15 cellular contexts compared by ENCODE assay signal in the genomic region with DNA sequence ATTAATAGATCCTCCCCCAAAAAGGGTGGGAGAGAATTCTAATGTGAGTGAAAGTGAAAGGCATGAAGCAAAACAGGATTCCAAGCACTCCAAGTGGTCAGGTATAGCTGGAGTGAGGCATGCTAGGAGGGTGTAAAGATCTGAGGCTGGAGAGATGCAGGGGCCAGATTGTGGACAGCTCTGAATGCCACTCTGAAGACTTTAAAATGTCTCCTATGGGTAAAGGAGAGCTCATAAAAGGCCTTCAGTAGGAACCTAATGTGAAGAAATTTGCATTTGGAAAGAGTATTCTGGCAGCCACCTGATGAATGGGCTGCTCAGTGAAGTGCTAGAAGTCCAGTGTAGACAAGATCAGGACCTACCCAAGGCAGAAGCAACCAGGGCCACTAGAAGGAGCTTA.
DNase-seq lines count a peak whose midpoint lies in the region; ATAC-seq and TF ChIP-seq lines count a peak whose summit lies in the region.
"Had no signal": no experiment of that assay in that cellular context is flagged by ENCODE, and none has a peak within 500 bp of the region (broad histone marks: within the 10 kb centered on the region; RNA-seq: fewer than 3 reads in every experiment).

No MANE protein-coding gene starts in this region.

- no peaks in the 10 kb centered on the region for H3K4me1 ChIP-seq in GM23338 (ENCODE audit: insufficient read depth)

- H3K9me2 ChIP-seq in GM23338 (ENCODE audit: insufficient read depth), result no peaks in the 10 kb centered on the region

- H3K79me2 ChIP-seq in GM23338 (replicated peaks; ENCODE audit: insufficient read depth), result no peaks in the 10 kb centered on the region

- H3K9me3 Mint-ChIP-seq in GM23338 (no peaks in the 10 kb centered on the region), WTC11 (no peaks in the 10 kb centered on the region)
- H3K9me3 Mint-ChIP-seq in stimulated activated memory B cell treated with anti-CD40 and anti-IgM and Interleukin-4, amounts not matched to agents 10 μg/mL and 1 μg/mL and 100 μg/mL, for 72 hours, result no peaks in the 10 kb centered on the region
- no peaks in the 10 kb centered on the region for H3K9me3 Mint-ChIP-seq in activated naive CD4-positive, alpha-beta T cell treated with anti-CD3 and anti-CD28 coated beads, Interleukin-2, amount 50 U/mL, for 72 hours
- H3K9me3 Mint-ChIP-seq: CD4-positive, alpha-beta memory T cell had no signal

- no peak overlapping the region for H3K4me3 ChIP-seq in GM23338
- H3K4me3 ChIP-seq: GM12878, GM23248 had no signal

- H4K20me1 ChIP-seq in GM23338 (replicated peaks; ENCODE audit: insufficient read depth), result no peaks in the 10 kb centered on the region

- H3K4me3 Mint-ChIP-seq in GM23338, result no peak overlapping the region
- no peak overlapping the region for H3K4me3 Mint-ChIP-seq in WTC11
- no peak overlapping the region for H3K4me3 Mint-ChIP-seq in stimulated activated memory B cell treated with anti-CD40 and anti-IgM and Interleukin-4, amounts not matched to agents 10 μg/mL and 1 μg/mL and 100 μg/mL, for 72 hours
- H3K4me3 Mint-ChIP-seq: CD4-positive, alpha-beta memory T cell had no signal

- no peaks in the 10 kb centered on the region for H3F3A ChIP-seq in GM23338 (replicated peaks; ENCODE audit: low read depth)

- POLR2A ChIA-PET in WTC11 (lab: Charles Lee), result no interaction called here

- H2AFZ ChIP-seq in GM23338, result peak overlapping the region; percentile 2; the same call in 1 of the 2 replicates
- H2AFZ ChIP-seq: GM23248 had no signal

- ATAC-seq in GM23338 (peak; percentile 48), WTC11 (peak; percentile 74), GM21526 (IDR thresholded peaks at IDR 0.05; ENCODE audit: low FRiP score, unreplicated experiment) (no peak)
- ATAC-seq in stimulated activated memory B cell treated with anti-CD40 and anti-IgM and Interleukin-4, amounts not matched to agents 10 μg/mL and 1 μg/mL and 100 μg/mL, for 72 hours, result no peak
- ATAC-seq in activated naive CD4-positive, alpha-beta T cell treated with anti-CD3 and anti-CD28 coated beads, Interleukin-2, amount 50 U/mL, for 72 hours, result no peak
- ATAC-seq: GM12878, HCT116 had no signal

- H3K27ac ChIP-seq in GM23338 (ENCODE audit: low read depth), result no peak overlapping the region
- H3K27ac ChIP-seq: GM23248 had no signal

- H3K27me3 Mint-ChIP-seq in GM23338 (ENCODE audit: insufficient read depth, low read depth, poor library complexity), result no peaks in the 10 kb centered on the region
- H3K27me3 Mint-ChIP-seq in WTC11 (ENCODE audit: low read depth), result no peaks in the 10 kb centered on the region
- H3K27me3 Mint-ChIP-seq in stimulated activated memory B cell treated with anti-CD40 and anti-IgM and Interleukin-4, amounts not matched to agents 10 μg/mL and 1 μg/mL and 100 μg/mL, for 72 hours, result no peaks in the 10 kb centered on the region
- H3K27me3 Mint-ChIP-seq: CD4-positive, alpha-beta memory T cell had no signal

- no peak overlapping the region for H3K4me2 ChIP-seq in GM23338

- H3K4me1 Mint-ChIP-seq in GM23338 (peaks cover 7% of the 10 kb centered on the region), WTC11 (peaks cover 9% of the 10 kb centered on the region)
- peaks cover 8% of the 10 kb centered on the region for H3K4me1 Mint-ChIP-seq in stimulated activated memory B cell treated with anti-CD40 and anti-IgM and Interleukin-4, amounts not matched to agents 10 μg/mL and 1 μg/mL and 100 μg/mL, for 72 hours
- H3K4me1 Mint-ChIP-seq: CD4-positive, alpha-beta memory T cell had no signal

- CTCF ChIA-PET in WTC11 (lab: Charles Lee), result interaction anchor here (1.0 to 1.3 kb wide), 4 partner anchors 10 to 134 kb away, joined by 3 to 8 read pairs (median 3); no protein-coding TSS in a partner anchor

- H3K27me3 ChIP-seq in GM23338 (ENCODE audit: insufficient read depth), result no peaks in the 10 kb centered on the region

- DNase-seq in GM23338 (ENCODE audit: low spot score), result no peak
- DNase-seq in WTC11 (ENCODE audit: low spot score), result no peak
- no peak for DNase-seq in activated naive CD4-positive, alpha-beta T cell treated with anti-CD3 and anti-CD28 coated beads, Interleukin-2, amount 50 U/mL, for 72 hours (ENCODE audit: low spot score in 2 of 2)
- no peak for DNase-seq in NCI-H524 treated with DMSO at 0.1 percent for 48 hours (lab: John Stamatoyannopoulos, UW)
- DNase-seq: C1 segment of cervical spinal cord; CD4-positive, alpha-beta memory T cell; COR-L47; DMS153; DND-41; GDM1; GM23248 had no signal

- H3K36me3 Mint-ChIP-seq in GM23338 (ENCODE audit: low read depth) (no peaks in the 10 kb centered on the region), WTC11 (no peaks in the 10 kb centered on the region)
- H3K36me3 Mint-ChIP-seq in stimulated activated memory B cell treated with anti-CD40 and anti-IgM and Interleukin-4, amounts not matched to agents 10 μg/mL and 1 μg/mL and 100 μg/mL, for 72 hours, result no peaks in the 10 kb centered on the region
- H3K36me3 Mint-ChIP-seq in activated naive CD4-positive, alpha-beta T cell treated with anti-CD3 and anti-CD28 coated beads, Interleukin-2, amount 50 U/mL, for 72 hours, result no peaks in the 10 kb centered on the region
- H3K36me3 Mint-ChIP-seq: CD4-positive, alpha-beta memory T cell had no signal

- H3K27ac Mint-ChIP-seq in GM23338 (no peak overlapping the region), WTC11 (no peak overlapping the region)
- peak overlapping the region; percentile 9 for H3K27ac Mint-ChIP-seq in stimulated activated memory B cell treated with anti-CD40 and anti-IgM and Interleukin-4, amounts not matched to agents 10 μg/mL and 1 μg/mL and 100 μg/mL, for 72 hours
- H3K27ac Mint-ChIP-seq in activated naive CD4-positive, alpha-beta T cell treated with anti-CD3 and anti-CD28 coated beads, Interleukin-2, amount 50 U/mL, for 72 hours, result no peak overlapping the region

- no peak for TF ChIP-seq CTCF in GM23338 (conservative IDR thresholded peaks at IDR 0.05; ENCODE audit: low read depth in 2 of 2)
- TF ChIP-seq CTCF in WTC11 (IDR thresholded peaks at IDR 0.05), result no peak

- no peaks in the 10 kb centered on the region for H3K36me3 ChIP-seq in GM23338 (ENCODE audit: insufficient read depth)

TF ChIP-seq in GM23338, 12 proteins besides CTCF, POLR2A, EP300 and RAD21:
- TF ChIP-seq NANOG (IDR thresholded peaks at IDR 0.05; ENCODE audit: borderline replicate concordance), result no peak
- TF ChIP-seq POLR2AphosphoS5 (IDR thresholded peaks at IDR 0.05; ENCODE audit: low read depth), result no peak
- no peak for TF ChIP-seq CREB1 (CRISPR knock-in tag; IDR thresholded peaks at IDR 0.05; ENCODE audit: low read depth)
- TF ChIP-seq EZH2 (IDR thresholded peaks at IDR 0.05; ENCODE audit: low read depth, unreplicated experiment), result no peak

TF ChIP-seq in WTC11, 78 proteins besides CTCF, POLR2A, EP300 and RAD21 (continues in another document):
- TF ChIP-seq, protein P1, sequence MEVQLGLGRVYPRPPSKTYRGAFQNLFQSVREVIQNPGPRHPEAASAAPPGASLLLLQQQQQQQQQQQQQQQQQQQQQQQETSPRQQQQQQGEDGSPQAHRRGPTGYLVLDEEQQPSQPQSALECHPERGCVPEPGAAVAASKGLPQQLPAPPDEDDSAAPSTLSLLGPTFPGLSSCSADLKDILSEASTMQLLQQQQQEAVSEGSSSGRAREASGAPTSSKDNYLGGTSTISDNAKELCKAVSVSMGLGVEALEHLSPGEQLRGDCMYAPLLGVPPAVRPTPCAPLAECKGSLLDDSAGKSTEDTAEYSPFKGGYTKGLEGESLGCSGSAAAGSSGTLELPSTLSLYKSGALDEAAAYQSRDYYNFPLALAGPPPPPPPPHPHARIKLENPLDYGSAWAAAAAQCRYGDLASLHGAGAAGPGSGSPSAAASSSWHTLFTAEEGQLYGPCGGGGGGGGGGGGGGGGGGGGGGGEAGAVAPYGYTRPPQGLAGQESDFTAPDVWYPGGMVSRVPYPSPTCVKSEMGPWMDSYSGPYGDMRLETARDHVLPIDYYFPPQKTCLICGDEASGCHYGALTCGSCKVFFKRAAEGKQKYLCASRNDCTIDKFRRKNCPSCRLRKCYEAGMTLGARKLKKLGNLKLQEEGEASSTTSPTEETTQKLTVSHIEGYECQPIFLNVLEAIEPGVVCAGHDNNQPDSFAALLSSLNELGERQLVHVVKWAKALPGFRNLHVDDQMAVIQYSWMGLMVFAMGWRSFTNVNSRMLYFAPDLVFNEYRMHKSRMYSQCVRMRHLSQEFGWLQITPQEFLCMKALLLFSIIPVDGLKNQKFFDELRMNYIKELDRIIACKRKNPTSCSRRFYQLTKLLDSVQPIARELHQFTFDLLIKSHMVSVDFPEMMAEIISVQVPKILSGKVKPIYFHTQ (CRISPR knock-in tag; IDR thresholded peaks at IDR 0.05), result no peak
- TF ChIP-seq HMGXB4 (CRISPR knock-in tag; IDR thresholded peaks at IDR 0.05), result no peak
- TF ChIP-seq, protein P2, sequence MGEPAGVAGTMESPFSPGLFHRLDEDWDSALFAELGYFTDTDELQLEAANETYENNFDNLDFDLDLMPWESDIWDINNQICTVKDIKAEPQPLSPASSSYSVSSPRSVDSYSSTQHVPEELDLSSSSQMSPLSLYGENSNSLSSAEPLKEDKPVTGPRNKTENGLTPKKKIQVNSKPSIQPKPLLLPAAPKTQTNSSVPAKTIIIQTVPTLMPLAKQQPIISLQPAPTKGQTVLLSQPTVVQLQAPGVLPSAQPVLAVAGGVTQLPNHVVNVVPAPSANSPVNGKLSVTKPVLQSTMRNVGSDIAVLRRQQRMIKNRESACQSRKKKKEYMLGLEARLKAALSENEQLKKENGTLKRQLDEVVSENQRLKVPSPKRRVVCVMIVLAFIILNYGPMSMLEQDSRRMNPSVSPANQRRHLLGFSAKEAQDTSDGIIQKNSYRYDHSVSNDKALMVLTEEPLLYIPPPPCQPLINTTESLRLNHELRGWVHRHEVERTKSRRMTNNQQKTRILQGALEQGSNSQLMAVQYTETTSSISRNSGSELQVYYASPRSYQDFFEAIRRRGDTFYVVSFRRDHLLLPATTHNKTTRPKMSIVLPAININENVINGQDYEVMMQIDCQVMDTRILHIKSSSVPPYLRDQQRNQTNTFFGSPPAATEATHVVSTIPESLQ (CRISPR knock-in tag; IDR thresholded peaks at IDR 0.05), result no peak
- no peak for TF ChIP-seq TEAD4 (CRISPR knock-in tag; IDR thresholded peaks at IDR 0.05)
- TF ChIP-seq TCF7 (CRISPR knock-in tag; IDR thresholded peaks at IDR 0.05; ENCODE audit: low read depth), result no peak

Comparison
In these comparisons a context has a peak if more than half of its experiments do, and no peak if none do; other contexts are left out.
1. ATAC-seq: peak in GM23338 (single experiment) and WTC11 (single experiment); none in stimulated activated memory B cell treated with anti-CD40 and anti-IgM and Interleukin-4, amounts not matched to agents 10 μg/mL and 1 μg/mL and 100 μg/mL, for 72 hours (single experiment), GM21526 (single experiment) and activated naive CD4-positive, alpha-beta T cell treated with anti-CD3 and anti-CD28 coated beads, Interleukin-2, amount 50 U/mL, for 72 hours (0 of 2).